ENCODE assay signal across 8 cellular contexts in the genomic region with DNA sequence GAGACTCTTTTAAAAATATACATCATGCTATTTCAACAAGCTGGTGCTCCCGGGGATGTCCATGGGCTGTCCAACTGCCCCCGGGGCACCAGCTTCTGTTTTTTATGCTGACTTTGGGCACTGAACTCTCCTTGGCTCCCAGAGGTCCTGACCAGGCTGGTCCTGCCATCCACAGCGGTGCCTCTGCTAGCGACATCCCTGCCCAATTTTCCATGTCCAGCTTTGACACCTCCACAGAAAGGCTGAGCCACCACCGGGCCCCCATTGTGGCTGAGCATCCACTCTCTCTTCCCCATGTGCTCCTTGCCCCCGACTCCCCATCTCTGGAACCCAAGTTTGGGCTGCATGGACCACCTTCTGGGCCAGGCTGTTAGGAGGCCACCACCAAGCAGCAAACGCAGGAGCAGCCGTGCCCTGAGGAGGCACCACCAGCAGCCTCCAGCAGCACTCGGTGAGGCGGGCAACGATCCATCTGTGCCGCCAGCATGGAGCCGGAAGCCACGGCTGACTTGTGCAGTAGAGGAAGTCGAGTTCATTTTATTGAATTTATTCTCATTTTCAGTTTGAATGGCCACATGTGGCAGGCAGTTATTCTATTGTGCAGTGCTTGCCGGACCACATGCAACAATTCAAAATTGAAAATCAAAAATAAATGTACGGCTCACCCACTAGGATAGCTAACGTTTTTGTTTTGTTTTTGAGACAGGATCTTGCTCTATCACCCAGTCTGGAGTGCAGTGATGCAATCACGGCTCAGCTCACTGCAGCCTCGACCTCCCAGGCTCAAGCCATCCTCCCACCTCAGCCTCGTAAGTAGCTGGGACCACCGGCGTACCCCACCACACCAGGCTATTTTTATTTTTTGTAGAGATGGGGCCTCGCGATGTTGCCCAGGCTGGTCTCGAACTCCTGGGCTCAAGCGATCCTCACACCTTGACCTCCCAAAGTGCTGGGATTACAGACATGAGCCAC. TPM values are rescaled to one million over a fixed set of nuclear protein-coding genes. Genes with fewer than 3 reads are reported as not detected.
A peak's percentile ranks its signal among the peaks of the same experiment; 100 is the strongest.
DNase-seq lines count a peak whose midpoint lies in the region; FAIRE-seq and TF ChIP-seq lines count a peak whose summit lies in the region.

No MANE protein-coding gene starts in this region.

- FAIRE-seq in GM12892 (lab: Jason Lieb, UNC) = peak; percentile 73

- H3K27ac ChIP-seq in RWPE1 = peak overlapping the region; percentile 98; the same call in 1 of the 2 replicates

- H3K36me3 Mint-ChIP-seq in CD14-positive monocyte = peaks cover 0 to 3% of the 10 kb centered on the region in 2 donors
- H3K36me3 Mint-ChIP-seq in progenitor cell of endocrine pancreas (ENCODE audit: insufficient read depth) = no peaks in the 10 kb centered on the region

- TF ChIP-seq CTCF in CD14-positive monocyte (IDR thresholded peaks at IDR 0.05) (no peak), RWPE1 (conservative IDR thresholded peaks at IDR 0.05; ENCODE audit: low read depth) (no peak), progenitor cell of endocrine pancreas (IDR thresholded peaks at IDR 0.05; ENCODE audit: unreplicated experiment) (no peak)

- DNase-seq in CD14-positive monocyte (ENCODE audit: low spot score) (no peak), GM12892 (ENCODE audit: insufficient read length) (no peak), RWPE1 (ENCODE audit: low spot score) (no peak), dermis blood vessel endothelial cell (peak; percentile 29), COLO829 (ENCODE audit: low spot score) (no peak), ureter (ENCODE audit: low spot score) (no peak), progenitor cell of endocrine pancreas (ENCODE audit: low spot score, unreplicated experiment) (no peak), putamen (ENCODE audit: low spot score) (no peak)

- H3K4me3 Mint-ChIP-seq in CD14-positive monocyte = peak overlapping the region in 1 of 2 donors; percentile 82
- no peak overlapping the region for H3K4me3 Mint-ChIP-seq in progenitor cell of endocrine pancreas (ENCODE audit: low read depth)

- H3K27me3 Mint-ChIP-seq in CD14-positive monocyte (ENCODE audit: low read depth in 3 of 3) (peaks cover 0 to 6% (median 0%) of the 10 kb centered on the region in 3 donors), progenitor cell of endocrine pancreas (peaks cover 10% of the 10 kb centered on the region)

- H3K27ac Mint-ChIP-seq in CD14-positive monocyte = peak overlapping the region in 5 of 7 donors; percentile 1 to 82 (median 70)
- H3K27ac Mint-ChIP-seq in progenitor cell of endocrine pancreas = no peak overlapping the region

- peak; percentile 81 for TF ChIP-seq POLR2A in GM12892 (IDR thresholded peaks at IDR 0.05; ENCODE audit: low read depth, low read length)

- POLR2A ChIA-PET in RWPE1 (lab: Yijun Ruan, JAX; ENCODE audit: low non-redundant PET) = no interaction called here

- CTCF ChIA-PET in RWPE1 (lab: Yijun Ruan, JAX) = interaction anchor here (0.5 to 2.0 kb wide), 11 partner anchors 13 to 383 kb away, joined by 3 to 8 read pairs (median 4); no protein-coding TSS in a partner anchor

- peaks cover 34% of the 10 kb centered on the region for H3K4me1 Mint-ChIP-seq in CD14-positive monocyte
- peaks cover 11% of the 10 kb centered on the region for H3K4me1 Mint-ChIP-seq in progenitor cell of endocrine pancreas (ENCODE audit: low read depth)

- H3K9me3 Mint-ChIP-seq in CD14-positive monocyte (no peaks in the 10 kb centered on the region), progenitor cell of endocrine pancreas (ENCODE audit: low read depth) (no peaks in the 10 kb centered on the region)

- intact Hi-C loops in CD14-positive monocyte (cut with micrococcal nuclease) = loop anchor here in 1 of 2 donors (10.0 kb wide), 2 partner anchors 232 to 542 kb away; a partner anchor contains a TSS

RNA-seq across cellular contexts. Expression of a gene that starts 2.8 kb away (rescaled TPM):
- 1 to 10 TPM; 4.7 to 5.0 TPM for polyA plus RNA-seq in CD14-positive monocyte
- polyA plus RNA-seq in GM12892 (2012; ENCODE audit: missing spikeins) = 7.1 TPM
- total RNA-seq in dermis blood vessel endothelial cell (14.5 and 24.1 TPM in 2 replicates), ureter (53.9 TPM), progenitor cell of endocrine pancreas (32.3 and 32.7 TPM in 2 replicates)
